8 cellular contexts compared by ENCODE assay signal in the genomic region with DNA sequence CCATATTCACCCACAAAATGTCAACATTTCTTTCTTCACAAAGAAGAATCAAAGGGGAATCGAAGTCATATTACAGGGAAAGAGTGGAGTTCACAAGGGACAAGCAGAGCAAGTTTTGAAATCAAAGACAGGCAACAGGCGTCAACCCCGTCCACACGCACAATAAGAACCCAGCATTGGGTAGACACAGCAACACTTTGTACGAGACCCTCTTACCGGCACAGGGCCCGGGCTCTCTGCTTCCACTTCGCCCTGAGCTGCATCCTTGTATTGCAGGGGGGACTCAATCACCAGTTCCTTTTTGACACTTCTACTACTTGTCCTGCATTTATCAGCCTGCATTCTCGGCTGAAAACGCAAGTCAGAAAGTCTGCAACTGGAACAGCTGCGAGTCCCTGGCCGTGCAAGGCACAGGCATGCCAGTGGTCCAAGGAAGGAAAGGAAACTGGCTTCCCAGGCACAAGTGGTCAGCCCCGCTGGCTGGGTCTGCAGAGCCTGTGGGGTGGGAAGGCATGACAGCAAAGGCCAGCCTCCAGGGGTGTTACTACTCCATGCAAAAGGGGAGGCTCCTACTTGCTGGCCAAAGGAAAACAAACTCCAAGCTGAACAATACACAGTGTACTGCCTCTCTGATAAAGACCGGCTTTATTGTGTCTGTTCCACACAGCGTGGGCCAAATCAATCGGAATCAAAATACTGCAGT. TPM values are rescaled to one million over a fixed set of nuclear protein-coding genes. Genes with fewer than 3 reads are reported as not detected.
A peak's percentile ranks its signal among the peaks of the same experiment; 100 is the strongest.
DNase-seq lines count a peak whose midpoint lies in the region; ATAC-seq and TF ChIP-seq lines count a peak whose summit lies in the region.

A gene with protein sequence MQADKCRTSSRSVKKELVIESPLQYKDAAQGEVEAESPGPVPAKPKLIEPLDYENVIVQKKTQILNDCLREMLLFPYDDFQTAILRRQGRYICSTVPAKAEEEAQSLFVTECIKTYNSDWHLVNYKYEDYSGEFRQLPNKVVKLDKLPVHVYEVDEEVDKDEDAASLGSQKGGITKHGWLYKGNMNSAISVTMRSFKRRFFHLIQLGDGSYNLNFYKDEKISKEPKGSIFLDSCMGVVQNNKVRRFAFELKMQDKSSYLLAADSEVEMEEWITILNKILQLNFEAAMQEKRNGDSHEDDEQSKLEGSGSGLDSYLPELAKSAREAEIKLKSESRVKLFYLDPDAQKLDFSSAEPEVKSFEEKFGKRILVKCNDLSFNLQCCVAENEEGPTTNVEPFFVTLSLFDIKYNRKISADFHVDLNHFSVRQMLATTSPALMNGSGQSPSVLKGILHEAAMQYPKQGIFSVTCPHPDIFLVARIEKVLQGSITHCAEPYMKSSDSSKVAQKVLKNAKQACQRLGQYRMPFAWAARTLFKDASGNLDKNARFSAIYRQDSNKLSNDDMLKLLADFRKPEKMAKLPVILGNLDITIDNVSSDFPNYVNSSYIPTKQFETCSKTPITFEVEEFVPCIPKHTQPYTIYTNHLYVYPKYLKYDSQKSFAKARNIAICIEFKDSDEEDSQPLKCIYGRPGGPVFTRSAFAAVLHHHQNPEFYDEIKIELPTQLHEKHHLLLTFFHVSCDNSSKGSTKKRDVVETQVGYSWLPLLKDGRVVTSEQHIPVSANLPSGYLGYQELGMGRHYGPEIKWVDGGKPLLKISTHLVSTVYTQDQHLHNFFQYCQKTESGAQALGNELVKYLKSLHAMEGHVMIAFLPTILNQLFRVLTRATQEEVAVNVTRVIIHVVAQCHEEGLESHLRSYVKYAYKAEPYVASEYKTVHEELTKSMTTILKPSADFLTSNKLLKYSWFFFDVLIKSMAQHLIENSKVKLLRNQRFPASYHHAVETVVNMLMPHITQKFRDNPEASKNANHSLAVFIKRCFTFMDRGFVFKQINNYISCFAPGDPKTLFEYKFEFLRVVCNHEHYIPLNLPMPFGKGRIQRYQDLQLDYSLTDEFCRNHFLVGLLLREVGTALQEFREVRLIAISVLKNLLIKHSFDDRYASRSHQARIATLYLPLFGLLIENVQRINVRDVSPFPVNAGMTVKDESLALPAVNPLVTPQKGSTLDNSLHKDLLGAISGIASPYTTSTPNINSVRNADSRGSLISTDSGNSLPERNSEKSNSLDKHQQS (N-terminal part only) (minus strand): TSS at position 497 of the 703 bp plus-strand sequence. CDS start 155 bp downstream, at position 342.

- 39% methylated on average over 16 of the region's 16 CpGs for WGBS in mesenchymal stem cell

- H2BK120ac ChIP-seq in mesenchymal stem cell (ENCODE audit: low read depth, low read length): no peak within 1 kb of the TSS

- no peaks in the 10 kb centered on the region; a peak in 1 of 22 replicates for H3K27me3 ChIP-seq in BLaER1 treated with 17β-estradiol and CSF1 and Interleukin-3, amounts not matched to agents 10 nM and 100 nM
- H3K27me3 ChIP-seq in NT2/D1 (ENCODE audit: insufficient read depth, insufficient read length) (no peaks in the 10 kb centered on the region), endocrine pancreas (ENCODE audit: control insufficient read depth, insufficient read depth, low read length) (no peaks in the 10 kb centered on the region), mesenchymal stem cell (ENCODE audit: control insufficient read depth in 1 of 2, insufficient read depth in 1 of 2, low read length in 2 of 2) (no peaks in the 10 kb centered on the region), thoracic aorta (replicated peaks; ENCODE audit: insufficient read depth) (no peaks in the 10 kb centered on the region)

- DNase-seq in NT2/D1 (ENCODE audit: low read depth, low spot score) (peak; percentile 9), mesenchymal stem cell (peak; percentile 84), thoracic aorta (ENCODE audit: low spot score) (no peak), D341Med (ENCODE audit: low spot score) (no peak), GDM1 (lab: John Stamatoyannopoulos, UW) (no peak)

- no peak within 1 kb of the TSS for H4K91ac ChIP-seq in mesenchymal stem cell (ENCODE audit: low read length)

- no peaks in the 10 kb centered on the region for H3K9me3 ChIP-seq in BLaER1 treated with 17β-estradiol and CSF1 and Interleukin-3, amounts not matched to agents 10 nM and 100 nM (replicated peaks in 1 of 11)
- no peaks in the 10 kb centered on the region for H3K9me3 ChIP-seq in NT2/D1 (ENCODE audit: insufficient read depth, low read length)
- H3K9me3 ChIP-seq in endocrine pancreas (ENCODE audit: control insufficient read depth, low read length): no peaks in the 10 kb centered on the region
- H3K9me3 ChIP-seq in mesenchymal stem cell (ENCODE audit: control insufficient read depth, low read length): no peaks in the 10 kb centered on the region
- no peaks in the 10 kb centered on the region for H3K9me3 ChIP-seq in thoracic aorta

- H3K4me2 ChIP-seq in BLaER1 treated with 17β-estradiol and CSF1 and Interleukin-3, amounts not matched to agents 10 nM and 100 nM: peak within 1 kb of the TSS; percentile 74 to 92 (median 86); a peak in 21 of 22 replicates
- peak within 1 kb of the TSS; percentile 76 for H3K4me2 ChIP-seq in mesenchymal stem cell (ENCODE audit: low read length, poor library complexity, severe bottlenecking)

- no peak within 1 kb of the TSS for H2BK12ac ChIP-seq in mesenchymal stem cell (ENCODE audit: low read length in 2 of 2)

- peak within 1 kb of the TSS; percentile 48 for H2AFZ ChIP-seq in mesenchymal stem cell (ENCODE audit: low read depth, low read length)

- H3K9ac ChIP-seq in BLaER1 treated with 17β-estradiol and CSF1 and Interleukin-3, amounts not matched to agents 10 nM and 100 nM: peak within 1 kb of the TSS in 9 of 11 experiments; percentile 16 to 80 (median 70); a peak in 14 of 22 replicates
- H3K9ac ChIP-seq in NT2/D1 (ENCODE audit: insufficient read length, low read depth) (no peak within 1 kb of the TSS), endocrine pancreas (ENCODE audit: control insufficient read depth, insufficient read depth, low read length) (no peak within 1 kb of the TSS), mesenchymal stem cell (ENCODE audit: low read length) (peak within 1 kb of the TSS; percentile 55)

- H3K14ac ChIP-seq in mesenchymal stem cell (ENCODE audit: low read length in 2 of 2): no peak within 1 kb of the TSS

- H3K4me3 ChIP-seq in BLaER1 treated with 17β-estradiol and CSF1 and Interleukin-3, amounts not matched to agents 10 nM and 100 nM: no peak within 1 kb of the TSS
- no peak within 1 kb of the TSS for H3K4me3 ChIP-seq in NT2/D1 (ENCODE audit: insufficient read length, low read depth)
- H3K4me3 ChIP-seq in endocrine pancreas (ENCODE audit: control insufficient read depth, insufficient read depth, low read length): peak within 1 kb of the TSS; percentile 8
- peak within 1 kb of the TSS; percentile 53 to 78 for H3K4me3 ChIP-seq in mesenchymal stem cell (ENCODE audit: insufficient read depth in 1 of 2, low read depth in 1 of 2, low read length in 2 of 2)
- peak within 1 kb of the TSS; percentile 71 for H3K4me3 ChIP-seq in thoracic aorta

- no peak within 1 kb of the TSS for H4K8ac ChIP-seq in mesenchymal stem cell (ENCODE audit: low read length)

- ATAC-seq in thoracic aorta (ENCODE audit: insufficient number of reproducible peaks, low FRiP score, low read depth) (no peak), HG02623 (IDR thresholded peaks at IDR 0.05; ENCODE audit: unreplicated experiment) (no peak)

- H2BK15ac ChIP-seq in mesenchymal stem cell (ENCODE audit: low read depth, poor library complexity, severe bottlenecking): no peak within 1 kb of the TSS

- H2BK5ac ChIP-seq in mesenchymal stem cell (ENCODE audit: low read depth, low read length, poor library complexity, severe bottlenecking): peak within 1 kb of the TSS; percentile 85

- H2AK5ac ChIP-seq in mesenchymal stem cell (ENCODE audit: low read length, severe bottlenecking): peak within 1 kb of the TSS; percentile 11

- H3K4ac ChIP-seq in mesenchymal stem cell (ENCODE audit: low read depth in 1 of 2, low read length in 2 of 2): peak within 1 kb of the TSS; percentile 27 to 52

- H3K79me1 ChIP-seq in mesenchymal stem cell (replicated peaks; ENCODE audit: low read length, poor library complexity, severe bottlenecking): peaks cover 3% of the 10 kb centered on the region

- H4K20me1 ChIP-seq in BLaER1 treated with 17β-estradiol and CSF1 and Interleukin-3, amounts not matched to agents 10 nM and 100 nM: no peaks in the 10 kb centered on the region

- H3K18ac ChIP-seq in mesenchymal stem cell (ENCODE audit: low read depth in 1 of 2, low read length in 2 of 2): peak within 1 kb of the TSS; percentile 67 to 78

- no peak within 1 kb of the TSS for H3K23ac ChIP-seq in mesenchymal stem cell (ENCODE audit: low read length in 2 of 2)

- peaks cover 63 to 81% (median 75%) of the 10 kb centered on the region in 10 experiments for H3K4me1 ChIP-seq in BLaER1 treated with 17β-estradiol and CSF1 and Interleukin-3, amounts not matched to agents 10 nM and 100 nM
- H3K4me1 ChIP-seq in NT2/D1 (ENCODE audit: insufficient read depth, insufficient read length): peaks cover 5% of the 10 kb centered on the region
- peaks cover 12% of the 10 kb centered on the region for H3K4me1 ChIP-seq in endocrine pancreas (ENCODE audit: control insufficient read depth, insufficient read depth, low read length)
- H3K4me1 ChIP-seq in mesenchymal stem cell (ENCODE audit: control insufficient read depth, insufficient read depth, low read depth, low read length): peaks cover 14% of the 10 kb centered on the region
- H3K4me1 ChIP-seq in thoracic aorta (ENCODE audit: control insufficient read depth in 1 of 2, low read depth in 2 of 2): peaks cover 4 to 19% of the 10 kb centered on the region in 2 donors

- no peak for TF ChIP-seq CTCF in thoracic aorta (IDR thresholded peaks at IDR 0.05)

- H3K27ac ChIP-seq in BLaER1 treated with 17β-estradiol and CSF1 and Interleukin-3, amounts not matched to agents 10 nM and 100 nM: peak within 1 kb of the TSS in 10 of 11 experiments; percentile 25 to 90 (median 80); a peak in 19 of 22 replicates
- H3K27ac ChIP-seq in mesenchymal stem cell (ENCODE audit: low read length, poor library complexity, severe bottlenecking) (peak within 1 kb of the TSS; percentile 97), thoracic aorta (peak within 1 kb of the TSS in 1 of 2 donors; percentile 10)

- H3K36me3 ChIP-seq in BLaER1 treated with 17β-estradiol and CSF1 and Interleukin-3, amounts not matched to agents 10 nM and 100 nM: no peaks in the 10 kb centered on the region
- H3K36me3 ChIP-seq in NT2/D1 (ENCODE audit: insufficient read depth, insufficient read length, low read length) (no peaks in the 10 kb centered on the region), endocrine pancreas (ENCODE audit: control insufficient read depth, insufficient read depth, low read length) (no peaks in the 10 kb centered on the region), mesenchymal stem cell (ENCODE audit: control insufficient read depth in 1 of 2, insufficient read depth in 2 of 2, low read depth in 1 of 2, low read length in 2 of 2) (no peaks in the 10 kb centered on the region), thoracic aorta (no peaks in the 10 kb centered on the region)

RNA-seq across cellular contexts. Expression of the gene that starts here (rescaled TPM):
- 22.0 TPM for polyA plus RNA-seq in mesenchymal stem cell (2013, experiment 1 of 2)
- polyA plus RNA-seq in mesenchymal stem cell (2013, experiment 2 of 2): 20.8 TPM
- 100 to 1,000 TPM in 1 of 2 donors, 10 to 100 TPM in 1; 58.6 to 102 TPM for total RNA-seq in thoracic aorta

Comparison
In these comparisons a context has a peak if more than half of its experiments do, and no peak if none do; other contexts are left out.
1. H3K4me3 ChIP-seq: peak in endocrine pancreas (single experiment), mesenchymal stem cell (2 of 2) and thoracic aorta (single experiment); none in BLaER1 treated with 17β-estradiol and CSF1 and Interleukin-3, amounts not matched to agents 10 nM and 100 nM (0 of 10) and NT2/D1 (single experiment).
2. H3K9ac ChIP-seq: peak in BLaER1 treated with 17β-estradiol and CSF1 and Interleukin-3, amounts not matched to agents 10 nM and 100 nM (9 of 11) and mesenchymal stem cell (single experiment); none in NT2/D1 (single experiment) and endocrine pancreas (single experiment).
3. DNase-seq: peak in NT2/D1 (single experiment) and mesenchymal stem cell (single experiment); none in thoracic aorta (single experiment), D341Med (single experiment) and GDM1 (single experiment).